ENCODE assay signal across 12 cellular contexts in genomic region chr1:200043330-200043668, GRCh38. TPM values are rescaled to one million over a fixed set of nuclear protein-coding genes. Genes with fewer than 3 reads are reported as not detected.
A peak's percentile ranks its signal among the peaks of the same experiment; 100 is the strongest.
DNase-seq lines count a peak whose midpoint lies in the region; ATAC-seq and TF ChIP-seq lines count a peak whose summit lies in the region.
"Had no signal": no experiment of that assay in that cellular context is flagged by ENCODE, and none has a peak within 500 bp of the region (broad histone marks: within the 10 kb centered on the region; RNA-seq: fewer than 3 reads in every experiment).

No MANE protein-coding gene starts in this region.

- no peaks in the 10 kb centered on the region for H3K9me3 Mint-ChIP-seq in Caco-2 (ENCODE audit: unreplicated experiment)

- H3K36me3 Mint-ChIP-seq in Caco-2 (ENCODE audit: insufficient read depth, unreplicated experiment), result peaks cover 13% of the 10 kb centered on the region

- H3K4me1 ChIP-seq in Caco-2 (peaks cover 13% of the 10 kb centered on the region), Panc1 (ENCODE audit: control insufficient read depth, insufficient read depth, low read length) (peaks cover 6% of the 10 kb centered on the region; the same call in 1 of the 2 replicates), esophagus squamous epithelium (peaks cover 13 to 48% (median 18%) of the 10 kb centered on the region in 3 donors), psoas muscle (peaks cover 16% of the 10 kb centered on the region)

- POLR2A ChIA-PET in Caco-2 (lab: Charles Lee) (no interaction called here), Panc1 (lab: Charles Lee) (no interaction called here)

- H3K36me3 ChIP-seq in Caco-2 (ENCODE audit: control insufficient read depth, insufficient read depth, low read length), result 0 out of 2 replicates have a peak, but pooled peaks cover 1% of the 10 kb centered on the region
- no peaks in the 10 kb centered on the region; the same call in none of the 2 replicates for H3K36me3 ChIP-seq in Panc1 (ENCODE audit: control insufficient read depth, insufficient read depth, low read length)
- no peaks in the 10 kb centered on the region for H3K36me3 ChIP-seq in esophagus squamous epithelium
- H3K36me3 ChIP-seq in psoas muscle (ENCODE audit: insufficient read depth in 1 of 2, low read depth in 1 of 2), result no peaks in the 10 kb centered on the region
- H3K36me3 ChIP-seq: SJSA1 had no signal

- peaks cover 4% of the 10 kb centered on the region for H3K4me1 Mint-ChIP-seq in Caco-2 (ENCODE audit: low read depth, unreplicated experiment)

- H3K27me3 Mint-ChIP-seq in Caco-2 (ENCODE audit: insufficient read depth, unreplicated experiment), result no peaks in the 10 kb centered on the region

- H3K9me3 ChIP-seq in Caco-2, result no peaks in the 10 kb centered on the region
- no peaks in the 10 kb centered on the region for H3K9me3 ChIP-seq in Panc1 (ENCODE audit: control insufficient read depth, insufficient read depth, low read depth, low read length)
- no peaks in the 10 kb centered on the region for H3K9me3 ChIP-seq in esophagus squamous epithelium
- H3K9me3 ChIP-seq in psoas muscle, result no peaks in the 10 kb centered on the region
- H3K9me3 ChIP-seq: SJSA1 had no signal

- ATAC-seq in Panc1 (no peak), psoas muscle (no peak), HG03135 (IDR thresholded peaks at IDR 0.05; ENCODE audit: unreplicated experiment) (no peak), GM18909 (IDR thresholded peaks at IDR 0.05; ENCODE audit: poor library complexity, unreplicated experiment) (no peak)

- peak overlapping the region; percentile 82 for H3K27ac Mint-ChIP-seq in Caco-2 (ENCODE audit: unreplicated experiment)

- DNase-seq in Caco-2 (no peak), Panc1 (ENCODE audit: low read depth, low spot score) (no peak), esophagus squamous epithelium (lab: John Stamatoyannopoulos, UW) (no peak), psoas muscle (no peak), GDM1 (lab: John Stamatoyannopoulos, UW) (no peak), 8988T (no peak)
- DNase-seq: activated T-cell treated with anti-CD3 and anti-CD28 coated beads, Interleukin-2, amount 50 U/mL, for 1 hour; DMS79; NCI-H2081 had no signal

- peak overlapping the region; percentile 70 for H3K4me3 ChIP-seq in Caco-2 (ENCODE audit: low read depth, low read length)
- peak overlapping the region; percentile 59 to 68 for H3K4me3 ChIP-seq in Panc1 (ENCODE audit: low read depth in 2 of 2, low read length in 2 of 2)
- peak overlapping the region in 3 of 4 donors; percentile 28 to 68 (median 51) for H3K4me3 ChIP-seq in esophagus squamous epithelium
- peak overlapping the region; percentile 50 for H3K4me3 ChIP-seq in psoas muscle

- CTCF ChIA-PET in Caco-2 (lab: Charles Lee), result no interaction called here
- CTCF ChIA-PET in Panc1 (lab: Charles Lee), result interaction anchor here (0.7 kb wide), 1 partner anchor 1405 kb away, joined by 3 read pairs; no protein-coding TSS in a partner anchor

- intact Hi-C loops in Caco-2 (cut with micrococcal nuclease; ENCODE audit: unreplicated experiment), result loop anchor here (2.0 to 10.0 kb wide), 3 partner anchors 88 to 442 kb away; no protein-coding TSS in a partner anchor
- intact Hi-C loops in Panc1 (cut with micrococcal nuclease; ENCODE audit: unreplicated experiment), result loop anchor here (10.0 kb wide), 2 partner anchors 262 to 358 kb away; no protein-coding TSS in a partner anchor
- intact Hi-C loops in esophagus squamous epithelium (cut with DNase I), result no loop called here
- intact Hi-C loops in psoas muscle (cut with DNase I), result no loop called here

- BruUV-seq in Caco-2 (replicated peaks; lab: Mats Ljungman, UMichigan) (TSS peak; percentile 8), Panc1 (replicated peaks; lab: Mats Ljungman, UMichigan) (no TSS peak)

- peak overlapping the region; percentile 85 for H3K27ac ChIP-seq in Panc1 (ENCODE audit: low read length)
- peak overlapping the region in 1 of 4 donors; percentile 62 for H3K27ac ChIP-seq in esophagus squamous epithelium
- no peak overlapping the region for H3K27ac ChIP-seq in psoas muscle
- H3K27ac ChIP-seq: SJSA1 had no signal

- TF ChIP-seq CTCF in Caco-2 (IDR thresholded peaks at IDR 0.05; ENCODE audit: insufficient read depth in 1 of 2, low read depth in 1 of 2, low read length in 1 of 2, severe bottlenecking in 1 of 2, unreplicated experiment in 1 of 2) (no peak), Panc1 (IDR thresholded peaks at IDR 0.05) (no peak), esophagus squamous epithelium (IDR thresholded peaks at IDR 0.05) (no peak), psoas muscle (IDR thresholded peaks at IDR 0.05) (no peak)

- TF ChIP-seq POLR2A in esophagus squamous epithelium (IDR thresholded peaks at IDR 0.05), result no peak

- WGBS in esophagus squamous epithelium, 2 donors, result 28 to 32% methylated on average over 3 of the region's 3 CpGs
- WGBS in psoas muscle, 3 donors, result 23 to 37% (median 35%) methylated on average over 3 of the region's 3 CpGs

- peak overlapping the region; percentile 95 for H3K4me3 Mint-ChIP-seq in Caco-2 (ENCODE audit: unreplicated experiment)

- H3K27me3 ChIP-seq in Caco-2 (replicated peaks; ENCODE audit: control insufficient read depth, insufficient read depth, low read length) (no peaks in the 10 kb centered on the region), Panc1 (ENCODE audit: control insufficient read depth, insufficient read depth, low read length) (peaks cover 5% of the 10 kb centered on the region), esophagus squamous epithelium (peaks cover 21 to 100% (median 45%) of the 10 kb centered on the region in 4 donors), psoas muscle (ENCODE audit: insufficient read depth in 3 of 3, low read length in 2 of 3) (peaks cover 3 to 79% (median 39%) of the 10 kb centered on the region in 3 donors)

- in situ Hi-C loops in Panc1 (cut with HindIII; ENCODE audit: low pct_unique_long_range_greater_than_20kb, low sequenced_read_pairs), result no loop called here

RNA-seq across cellular contexts. Expression of gene NR5A2, which starts 15.8 kb away (rescaled TPM):
- total RNA-seq in Caco-2 (2022) (6.5 and 9.1 TPM in 2 replicates), Panc1 (2021; ENCODE audit: unreplicated experiment) (4.3 TPM), esophagus squamous epithelium (1 to 10 TPM in 2 of 4 donors, under 1 TPM in 2; 0.30 to 4.2 (median 0.87) TPM), psoas muscle (1 to 10 TPM in 1 of 4 donors, under 1 TPM in 3; 0.60 to 1.2 (median 0.90) TPM)
- 3.4 TPM for polyA plus RNA-seq in Panc1 (2012; ENCODE audit: insufficient read length)
- under 1 TPM; 0.27 to 0.29 (median 0.29) TPM for polyA plus RNA-seq in psoas muscle

Comparison
In these comparisons a context has a peak if more than half of its experiments do, and no peak if none do; other contexts are left out.
1. intact Hi-C loops: an anchor here in Caco-2 (2.0 to 10.0 kb wide) and Panc1 (10.0 kb wide); none called in esophagus squamous epithelium and psoas muscle.